ENCODE assay signal across 11 cellular contexts in genomic region chr9:80699551-80699998, GRCh38.
A peak's percentile ranks its signal among the peaks of the same experiment; 100 is the strongest.
DNase-seq lines count a peak whose midpoint lies in the region; TF ChIP-seq lines count a peak whose summit lies in the region.
"Had no signal": no experiment of that assay in that cellular context is flagged by ENCODE, and none has a peak within 500 bp of the region (broad histone marks: within the 10 kb centered on the region; RNA-seq: fewer than 3 reads in every experiment).

No MANE protein-coding gene starts in this region.

- H3K36me3 Mint-ChIP-seq in activated naive CD4-positive, alpha-beta T cell treated with anti-CD3 and anti-CD28 coated beads, Interleukin-2, amount 10 ng/mL, durations not matched to agents 7 days and 5 days = no peaks in the 10 kb centered on the region
- no peaks in the 10 kb centered on the region for H3K36me3 Mint-ChIP-seq in progenitor cell of endocrine pancreas (ENCODE audit: insufficient read depth)

- TF ChIP-seq CTCF in astrocyte of the cerebellum (IDR thresholded peaks at IDR 0.05; ENCODE audit: low read depth, low read length, missing control alignments) (no peak), progenitor cell of endocrine pancreas (IDR thresholded peaks at IDR 0.05; ENCODE audit: unreplicated experiment) (no peak)

- CTCF ChIA-PET in activated naive CD4-positive, alpha-beta T cell treated with anti-CD3 and anti-CD28 coated beads, Interleukin-2, amount 10 ng/mL, durations not matched to agents 7 days and 5 days (lab: Charles Lee) = no interaction called here

- no peaks in the 10 kb centered on the region for H3K27me3 Mint-ChIP-seq in activated naive CD4-positive, alpha-beta T cell treated with anti-CD3 and anti-CD28 coated beads, Interleukin-2, amount 10 ng/mL, durations not matched to agents 7 days and 5 days
- H3K27me3 Mint-ChIP-seq in progenitor cell of endocrine pancreas = no peaks in the 10 kb centered on the region

- H3K9me3 Mint-ChIP-seq in activated naive CD4-positive, alpha-beta T cell treated with anti-CD3 and anti-CD28 coated beads, Interleukin-2, amount 10 ng/mL, durations not matched to agents 7 days and 5 days = no peaks in the 10 kb centered on the region
- H3K9me3 Mint-ChIP-seq in progenitor cell of endocrine pancreas (ENCODE audit: low read depth) = peaks cover 3% of the 10 kb centered on the region

- DNase-seq in NCI-H1092 treated with DMSO at 0.1 percent for 48 hours (lab: John Stamatoyannopoulos, UW) (peak; percentile 44), NCI-H1092 (lab: John Stamatoyannopoulos, UW) (no peak), astrocyte of the cerebellum (ENCODE audit: low read depth) (peak; percentile 96), islet precursor cell (peak; percentile 78), stromal cell of bone marrow (ENCODE audit: low read depth) (peak; percentile 68), SIG-M5 treated with dmso at 0.1 percent for 504 hours (lab: John Stamatoyannopoulos, UW; ENCODE audit: unreplicated experiment) (no peak), progenitor cell of endocrine pancreas (ENCODE audit: low spot score, unreplicated experiment) (no peak)
- DNase-seq in activated naive CD4-positive, alpha-beta T cell treated with anti-CD3 and anti-CD28 coated beads, Interleukin-2, amount 10 ng/mL, durations not matched to agents 7 days and 5 days = no peak
- DNase-seq: activated gamma-delta T cell treated with Interleukin-2 at 50 U/mL for 16 hours, NCI-H526, upper lobe of left lung had no signal

- in situ Hi-C loops in astrocyte of the cerebellum (cut with HindIII; ENCODE audit: low sequenced_read_pairs) = no loop called here

- H3K4me1 Mint-ChIP-seq in activated naive CD4-positive, alpha-beta T cell treated with anti-CD3 and anti-CD28 coated beads, Interleukin-2, amount 10 ng/mL, durations not matched to agents 7 days and 5 days = no peaks in the 10 kb centered on the region
- peaks cover 12% of the 10 kb centered on the region for H3K4me1 Mint-ChIP-seq in progenitor cell of endocrine pancreas (ENCODE audit: low read depth)

- no peak overlapping the region for H3K4me3 Mint-ChIP-seq in activated naive CD4-positive, alpha-beta T cell treated with anti-CD3 and anti-CD28 coated beads, Interleukin-2, amount 10 ng/mL, durations not matched to agents 7 days and 5 days
- H3K4me3 Mint-ChIP-seq in progenitor cell of endocrine pancreas (ENCODE audit: low read depth) = no peak overlapping the region

- H3K4me3 ChIP-seq in astrocyte of the cerebellum (ENCODE audit: low read depth, low read length) = no peak overlapping the region
- H3K4me3 ChIP-seq: upper lobe of left lung had no signal

- H3K27ac Mint-ChIP-seq in activated naive CD4-positive, alpha-beta T cell treated with anti-CD3 and anti-CD28 coated beads, Interleukin-2, amount 10 ng/mL, durations not matched to agents 7 days and 5 days = no peak overlapping the region
- H3K27ac Mint-ChIP-seq in progenitor cell of endocrine pancreas = no peak overlapping the region

Comparison
In these comparisons a context has a peak if more than half of its experiments do, and no peak if none do; other contexts are left out.
1. DNase-seq: peak in NCI-H1092 treated with DMSO at 0.1 percent for 48 hours (single experiment), astrocyte of the cerebellum (single experiment), islet precursor cell (single experiment) and stromal cell of bone marrow (single experiment); none in NCI-H1092 (single experiment), activated naive CD4-positive, alpha-beta T cell treated with anti-CD3 and anti-CD28 coated beads, Interleukin-2, amount 10 ng/mL, durations not matched to agents 7 days and 5 days (single experiment), SIG-M5 treated with dmso at 0.1 percent for 504 hours (single experiment) and progenitor cell of endocrine pancreas (single experiment).